In the genomic region with DNA sequence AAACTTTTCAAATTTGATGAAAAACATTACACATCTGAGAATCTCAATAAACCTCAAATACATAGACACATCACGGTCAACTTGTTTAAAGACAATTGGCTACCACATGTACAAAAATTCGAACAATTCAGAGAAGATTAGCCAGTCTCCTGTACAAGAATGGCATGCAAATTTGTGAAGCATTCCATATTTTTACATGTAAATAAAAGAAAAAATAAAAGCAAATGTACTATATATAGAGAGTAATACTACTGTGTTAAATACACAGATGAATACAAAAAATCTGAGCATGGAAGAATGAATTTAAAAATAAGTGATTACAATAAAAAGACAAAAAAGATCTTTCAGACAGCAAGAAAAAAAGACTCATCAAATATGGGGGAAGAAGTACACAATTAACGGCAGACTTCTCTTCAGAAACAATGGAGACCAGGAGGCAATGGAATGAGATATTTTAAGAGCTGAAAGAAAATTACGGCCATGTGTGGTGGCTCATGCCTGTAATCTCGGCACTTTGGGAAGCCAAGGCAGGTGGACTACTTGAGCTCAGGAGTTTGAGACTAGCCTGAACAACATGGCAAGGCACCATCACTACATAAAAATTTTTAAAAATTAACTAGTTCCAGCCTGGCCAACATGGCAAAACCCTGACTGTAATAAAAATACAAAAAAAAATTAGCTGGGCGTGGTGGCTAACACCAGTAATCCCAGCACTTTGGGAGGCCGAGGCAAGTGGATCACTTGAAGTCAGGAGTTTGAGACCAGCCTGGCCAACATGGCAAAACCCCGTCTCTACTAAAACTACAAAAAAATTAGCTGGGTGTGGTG, we compare ENCODE assay signal across 1 cellular context.
TF ChIP-seq lines count a peak whose summit lies in the region.

No MANE protein-coding gene starts in this region.

TF ChIP-seq in K562, 482 proteins besides CTCF, POLR2A, EP300 and RAD21 (continued from another document and continues in another):
- TF ChIP-seq, protein P1, sequence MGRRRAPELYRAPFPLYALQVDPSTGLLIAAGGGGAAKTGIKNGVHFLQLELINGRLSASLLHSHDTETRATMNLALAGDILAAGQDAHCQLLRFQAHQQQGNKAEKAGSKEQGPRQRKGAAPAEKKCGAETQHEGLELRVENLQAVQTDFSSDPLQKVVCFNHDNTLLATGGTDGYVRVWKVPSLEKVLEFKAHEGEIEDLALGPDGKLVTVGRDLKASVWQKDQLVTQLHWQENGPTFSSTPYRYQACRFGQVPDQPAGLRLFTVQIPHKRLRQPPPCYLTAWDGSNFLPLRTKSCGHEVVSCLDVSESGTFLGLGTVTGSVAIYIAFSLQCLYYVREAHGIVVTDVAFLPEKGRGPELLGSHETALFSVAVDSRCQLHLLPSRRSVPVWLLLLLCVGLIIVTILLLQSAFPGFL (CRISPR knock-in tag; IDR thresholded peaks at IDR 0.05), result no peak
- TF ChIP-seq, protein P2, sequence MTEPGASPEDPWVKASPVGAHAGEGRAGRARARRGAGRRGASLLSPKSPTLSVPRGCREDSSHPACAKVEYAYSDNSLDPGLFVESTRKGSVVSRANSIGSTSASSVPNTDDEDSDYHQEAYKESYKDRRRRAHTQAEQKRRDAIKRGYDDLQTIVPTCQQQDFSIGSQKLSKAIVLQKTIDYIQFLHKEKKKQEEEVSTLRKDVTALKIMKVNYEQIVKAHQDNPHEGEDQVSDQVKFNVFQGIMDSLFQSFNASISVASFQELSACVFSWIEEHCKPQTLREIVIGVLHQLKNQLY (CRISPR knock-in tag; conservative IDR thresholded peaks at IDR 0.05), result no peak
- TF ChIP-seq TFAM (CRISPR knock-in tag; conservative IDR thresholded peaks at IDR 0.05), result no peak
- TF ChIP-seq MECOM (CRISPR knock-in tag; IDR thresholded peaks at IDR 0.05), result no peak
- TF ChIP-seq, protein P3, sequence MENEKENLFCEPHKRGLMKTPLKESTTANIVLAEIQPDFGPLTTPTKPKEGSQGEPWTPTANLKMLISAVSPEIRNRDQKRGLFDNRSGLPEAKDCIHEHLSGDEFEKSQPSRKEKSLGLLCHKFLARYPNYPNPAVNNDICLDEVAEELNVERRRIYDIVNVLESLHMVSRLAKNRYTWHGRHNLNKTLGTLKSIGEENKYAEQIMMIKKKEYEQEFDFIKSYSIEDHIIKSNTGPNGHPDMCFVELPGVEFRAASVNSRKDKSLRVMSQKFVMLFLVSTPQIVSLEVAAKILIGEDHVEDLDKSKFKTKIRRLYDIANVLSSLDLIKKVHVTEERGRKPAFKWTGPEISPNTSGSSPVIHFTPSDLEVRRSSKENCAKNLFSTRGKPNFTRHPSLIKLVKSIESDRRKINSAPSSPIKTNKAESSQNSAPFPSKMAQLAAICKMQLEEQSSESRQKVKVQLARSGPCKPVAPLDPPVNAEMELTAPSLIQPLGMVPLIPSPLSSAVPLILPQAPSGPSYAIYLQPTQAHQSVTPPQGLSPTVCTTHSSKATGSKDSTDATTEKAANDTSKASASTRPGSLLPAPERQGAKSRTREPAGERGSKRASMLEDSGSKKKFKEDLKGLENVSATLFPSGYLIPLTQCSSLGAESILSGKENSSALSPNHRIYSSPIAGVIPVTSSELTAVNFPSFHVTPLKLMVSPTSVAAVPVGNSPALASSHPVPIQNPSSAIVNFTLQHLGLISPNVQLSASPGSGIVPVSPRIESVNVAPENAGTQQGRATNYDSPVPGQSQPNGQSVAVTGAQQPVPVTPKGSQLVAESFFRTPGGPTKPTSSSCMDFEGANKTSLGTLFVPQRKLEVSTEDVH (IDR thresholded peaks at IDR 0.05; ENCODE audit: low read depth, partially characterized antibody), result peak; percentile 49
- no peak for TF ChIP-seq ZSCAN32 (CRISPR knock-in tag; IDR thresholded peaks at IDR 0.05)
- TF ChIP-seq NR3C1 (CRISPR knock-in tag; IDR thresholded peaks at IDR 0.05), result no peak
- TF ChIP-seq TRIM28 (IDR thresholded peaks at IDR 0.05), result peak; percentile 100
- TF ChIP-seq EP400 (IDR thresholded peaks at IDR 0.05), result peak; percentile 36; the same call in 1 of the 2 replicates
- TF ChIP-seq TSC22D4 (tag; IDR thresholded peaks at IDR 0.05), result no peak
- peak; percentile 99 for TF ChIP-seq CBX5 (IDR thresholded peaks at IDR 0.05; ENCODE audit: borderline replicate concordance, low read depth)
- no peak for TF ChIP-seq TEAD1 (CRISPR knock-in tag; IDR thresholded peaks at IDR 0.05)
- TF ChIP-seq CREM (IDR thresholded peaks at IDR 0.05; ENCODE audit: low read depth), result no peak
- TF ChIP-seq PYGO2 (tag; IDR thresholded peaks at IDR 0.05), result no peak
- no peak for TF ChIP-seq HSF4 (CRISPR knock-in tag; IDR thresholded peaks at IDR 0.05; ENCODE audit: borderline replicate concordance)
- no peak for TF ChIP-seq DNMT1 (IDR thresholded peaks at IDR 0.05)
- no peak for TF ChIP-seq ATF1 (CRISPR knock-in tag; IDR thresholded peaks at IDR 0.05)
- no peak for TF ChIP-seq ATF1 (tag; IDR thresholded peaks at IDR 0.05)
- TF ChIP-seq RBM34 (IDR thresholded peaks at IDR 0.05; ENCODE audit: borderline replicate concordance, insufficient read depth, low read length), result no peak
- no peak for TF ChIP-seq ZNF695 (CRISPR knock-in tag; IDR thresholded peaks at IDR 0.05)
- no peak for TF ChIP-seq CBX2 (IDR thresholded peaks at IDR 0.05; ENCODE audit: insufficient read depth, low read length, poor library complexity, severe bottlenecking)
- no peak for TF ChIP-seq ETS2 (tag; IDR thresholded peaks at IDR 0.05; ENCODE audit: borderline replicate concordance, poor library complexity, severe bottlenecking)
- TF ChIP-seq TEAD4 (IDR thresholded peaks at IDR 0.05; ENCODE audit: low read length), result 0 out of 2 replicates have a peak, but pooled peaks have one; percentile 29
- no peak for TF ChIP-seq TEAD4 (CRISPR knock-in tag; IDR thresholded peaks at IDR 0.05; ENCODE audit: borderline replicate concordance)
- peak; percentile 46 to 87; a peak in 1 of 4 replicates for TF ChIP-seq MLLT1 (IDR thresholded peaks at IDR 0.05)
- no peak for TF ChIP-seq NR2C1 (IDR thresholded peaks at IDR 0.05)
- no peak for TF ChIP-seq NR2C1 (tag; IDR thresholded peaks at IDR 0.05)
- no peak for TF ChIP-seq SRF (CRISPR knock-in tag; IDR thresholded peaks at IDR 0.05)
- TF ChIP-seq MAFG (tag; conservative IDR thresholded peaks at IDR 0.05), result no peak
- no peak for TF ChIP-seq ILK (tag; IDR thresholded peaks at IDR 0.05; ENCODE audit: borderline replicate concordance, low read depth)
- no peak for TF ChIP-seq STAG1 (CRISPR knock-in tag; IDR thresholded peaks at IDR 0.05; ENCODE audit: borderline replicate concordance)
- no peak for TF ChIP-seq KLF10 (CRISPR knock-in tag; IDR thresholded peaks at IDR 0.05)
- TF ChIP-seq CHD1 (IDR thresholded peaks at IDR 0.05; ENCODE audit: low read length), result no peak
- no peak for TF ChIP-seq SRSF9 (IDR thresholded peaks at IDR 0.05; ENCODE audit: borderline replicate concordance, low read depth, low read length)
- TF ChIP-seq NRF1 (conservative IDR thresholded peaks at IDR 0.05 in 1 of 2, IDR thresholded peaks at IDR 0.05 in 1 of 2), result no peak
- no peak for TF ChIP-seq ARHGAP35 (IDR thresholded peaks at IDR 0.05; ENCODE audit: partially characterized antibody)
- TF ChIP-seq TAF15 (IDR thresholded peaks at IDR 0.05; ENCODE audit: low read depth, low read length), result no peak
- TF ChIP-seq ZBTB17 (CRISPR knock-in tag; IDR thresholded peaks at IDR 0.05), result no peak
- TF ChIP-seq ZNF239 (CRISPR knock-in tag; IDR thresholded peaks at IDR 0.05), result no peak
- TF ChIP-seq PURB (CRISPR knock-in tag; IDR thresholded peaks at IDR 0.05; ENCODE audit: low read depth), result no peak
- no peak for TF ChIP-seq ZC3H11A (IDR thresholded peaks at IDR 0.05; ENCODE audit: low read depth, low read length)
- TF ChIP-seq, protein P4, sequence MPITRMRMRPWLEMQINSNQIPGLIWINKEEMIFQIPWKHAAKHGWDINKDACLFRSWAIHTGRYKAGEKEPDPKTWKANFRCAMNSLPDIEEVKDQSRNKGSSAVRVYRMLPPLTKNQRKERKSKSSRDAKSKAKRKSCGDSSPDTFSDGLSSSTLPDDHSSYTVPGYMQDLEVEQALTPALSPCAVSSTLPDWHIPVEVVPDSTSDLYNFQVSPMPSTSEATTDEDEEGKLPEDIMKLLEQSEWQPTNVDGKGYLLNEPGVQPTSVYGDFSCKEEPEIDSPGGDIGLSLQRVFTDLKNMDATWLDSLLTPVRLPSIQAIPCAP (CRISPR knock-in tag; IDR thresholded peaks at IDR 0.05; ENCODE audit: borderline replicate concordance), result no peak
- TF ChIP-seq, protein P5, sequence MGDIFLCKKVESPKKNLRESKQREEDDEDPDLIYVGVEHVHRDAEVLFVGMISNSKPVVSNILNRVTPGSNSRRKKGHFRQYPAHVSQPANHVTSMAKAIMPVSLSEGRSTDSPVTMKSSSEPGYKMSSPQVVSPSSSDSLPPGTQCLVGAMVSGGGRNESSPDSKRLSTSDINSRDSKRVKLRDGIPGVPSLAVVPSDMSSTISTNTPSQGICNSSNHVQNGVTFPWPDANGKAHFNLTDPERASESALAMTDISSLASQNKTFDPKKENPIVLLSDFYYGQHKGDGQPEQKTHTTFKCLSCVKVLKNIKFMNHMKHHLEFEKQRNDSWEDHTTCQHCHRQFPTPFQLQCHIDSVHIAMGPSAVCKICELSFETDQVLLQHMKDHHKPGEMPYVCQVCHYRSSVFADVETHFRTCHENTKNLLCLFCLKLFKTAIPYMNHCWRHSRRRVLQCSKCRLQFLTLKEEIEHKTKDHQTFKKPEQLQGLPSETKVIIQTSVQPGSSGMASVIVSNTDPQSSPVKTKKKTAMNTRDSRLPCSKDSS (IDR thresholded peaks at IDR 0.05; ENCODE audit: low read depth, partially characterized antibody), result peak; percentile 83
- no peak for TF ChIP-seq SRSF1 (IDR thresholded peaks at IDR 0.05; ENCODE audit: low read depth, low read length)
- TF ChIP-seq NKRF (IDR thresholded peaks at IDR 0.05; ENCODE audit: borderline replicate concordance), result no peak
- no peak for TF ChIP-seq STAT5B (CRISPR knock-in tag; IDR thresholded peaks at IDR 0.05)
- no peak for TF ChIP-seq ZNF41 (CRISPR knock-in tag; conservative IDR thresholded peaks at IDR 0.05)
- TF ChIP-seq CHD2 (IDR thresholded peaks at IDR 0.05; ENCODE audit: low read depth, low read length), result no peak
- no peak for TF ChIP-seq ZNF764 (CRISPR knock-in tag; IDR thresholded peaks at IDR 0.05; ENCODE audit: low read depth)
- no peak for TF ChIP-seq E2F1 (CRISPR knock-in tag; IDR thresholded peaks at IDR 0.05)
- TF ChIP-seq ETV5 (CRISPR knock-in tag; IDR thresholded peaks at IDR 0.05; ENCODE audit: low read depth), result no peak
- TF ChIP-seq, protein P6, sequence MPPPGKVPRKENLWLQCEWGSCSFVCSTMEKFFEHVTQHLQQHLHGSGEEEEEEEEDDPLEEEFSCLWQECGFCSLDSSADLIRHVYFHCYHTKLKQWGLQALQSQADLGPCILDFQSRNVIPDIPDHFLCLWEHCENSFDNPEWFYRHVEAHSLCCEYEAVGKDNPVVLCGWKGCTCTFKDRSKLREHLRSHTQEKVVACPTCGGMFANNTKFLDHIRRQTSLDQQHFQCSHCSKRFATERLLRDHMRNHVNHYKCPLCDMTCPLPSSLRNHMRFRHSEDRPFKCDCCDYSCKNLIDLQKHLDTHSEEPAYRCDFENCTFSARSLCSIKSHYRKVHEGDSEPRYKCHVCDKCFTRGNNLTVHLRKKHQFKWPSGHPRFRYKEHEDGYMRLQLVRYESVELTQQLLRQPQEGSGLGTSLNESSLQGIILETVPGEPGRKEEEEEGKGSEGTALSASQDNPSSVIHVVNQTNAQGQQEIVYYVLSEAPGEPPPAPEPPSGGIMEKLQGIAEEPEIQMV (tag; conservative IDR thresholded peaks at IDR 0.05; ENCODE audit: low read depth), result no peak
- TF ChIP-seq ZNF830 (CRISPR knock-in tag; IDR thresholded peaks at IDR 0.05), result no peak
